ENCODE assay signal across 1 cellular context in genomic region chr1:45750298-45751038, GRCh38.
TF ChIP-seq lines count a peak whose summit lies in the region.

Gene IPP (minus strand): TSS chr1:45750653. CDS start chr1:45746411, 4,242 bp downstream.

TF ChIP-seq in HEK293, 187 proteins besides CTCF, POLR2A, EP300 and RAD21 (continued from another document and continues in another):
- TF ChIP-seq ZNF692 (tag by site-specific recombination; IDR thresholded peaks at IDR 0.05) (peak; percentile 94), ZEB2 (tag by site-specific recombination; IDR thresholded peaks at IDR 0.05) (peak; percentile 78), ZBTB26 (tag by site-specific recombination; optimal IDR thresholded peaks at IDR 0.05) (peak; percentile 97), ZNF184 (tag by site-specific recombination; IDR thresholded peaks at IDR 0.05) (peak; percentile 37; the same call in 1 of the 2 replicates), MZF1 (tag by site-specific recombination; IDR thresholded peaks at IDR 0.05; ENCODE audit: borderline replicate concordance) (peak; percentile 74), ZNF398 (tag by site-specific recombination; IDR thresholded peaks at IDR 0.05) (peak; percentile 65), ZNF549 (tag by site-specific recombination; IDR thresholded peaks at IDR 0.05) (no peak), ZFP41 (tag by site-specific recombination; IDR thresholded peaks at IDR 0.05; ENCODE audit: borderline replicate concordance) (no peak), ZFHX2 (tag by site-specific recombination; conservative IDR thresholded peaks at IDR 0.05) (peak; percentile 60), ZNF280C (tag by site-specific recombination; IDR thresholded peaks at IDR 0.05) (no peak), GLIS1 (tag by site-specific recombination; IDR thresholded peaks at IDR 0.05) (peak; percentile 46), ZNF140 (tag by site-specific recombination; IDR thresholded peaks at IDR 0.05) (peak; percentile 6; the same call in 1 of the 2 replicates), ZNF843 (tag by site-specific recombination; IDR thresholded peaks at IDR 0.05) (no peak), ZNF2 (tag by site-specific recombination; IDR thresholded peaks at IDR 0.05) (peak; percentile 88), ZBTB10 (tag by site-specific recombination; IDR thresholded peaks at IDR 0.05) (peak; percentile 65; the same call in 1 of the 2 replicates), BCL11B (tag by site-specific recombination; IDR thresholded peaks at IDR 0.05; ENCODE audit: low read depth) (no peak), ZNF324 (tag by site-specific recombination; IDR thresholded peaks at IDR 0.05) (peak; percentile 57; the same call in 1 of the 2 replicates), ZNF561 (tag by site-specific recombination; IDR thresholded peaks at IDR 0.05; ENCODE audit: borderline replicate concordance) (peak; percentile 98), KLF17 (tag by site-specific recombination; IDR thresholded peaks at IDR 0.05) (peak; percentile 71), ZNF518A (tag by site-specific recombination; conservative IDR thresholded peaks at IDR 0.05; ENCODE audit: low read depth) (peak; percentile 48; the same call in 1 of the 2 replicates), GLIS2 (tag by site-specific recombination; IDR thresholded peaks at IDR 0.05) (peak; percentile 86), ZNF660 (tag by site-specific recombination; IDR thresholded peaks at IDR 0.05) (peak; percentile 96), ZBTB8A (tag by site-specific recombination; IDR thresholded peaks at IDR 0.05) (peak; percentile 98), KLF8 (tag by site-specific recombination; IDR thresholded peaks at IDR 0.05) (peak; percentile 87), SP7 (tag by site-specific recombination; IDR thresholded peaks at IDR 0.05) (peak; percentile 77), ZNF449 (tag by site-specific recombination; IDR thresholded peaks at IDR 0.05) (peak; percentile 30; the same call in 1 of the 2 replicates), ZBTB17 (tag by site-specific recombination; IDR thresholded peaks at IDR 0.05) (peak; percentile 98), PBX3 (CRISPR knock-in tag; IDR thresholded peaks at IDR 0.05) (peak; percentile 41; the same call in 1 of the 2 replicates), ZNF24 (tag by site-specific recombination; IDR thresholded peaks at IDR 0.05) (peak; percentile 8), ZFP37 (tag by site-specific recombination; IDR thresholded peaks at IDR 0.05) (peak; percentile 99), KLF16 (tag by site-specific recombination; IDR thresholded peaks at IDR 0.05) (0 out of 2 replicates have a peak, but pooled peaks have one; percentile 65), KLF1 (tag by site-specific recombination; IDR thresholded peaks at IDR 0.05) (peak; percentile 43; the same call in 1 of the 2 replicates), PATZ1 (tag by site-specific recombination; IDR thresholded peaks at IDR 0.05) (peak; percentile 96), ZFP69B (tag by site-specific recombination; IDR thresholded peaks at IDR 0.05) (peak; percentile 87)
